ENCODE assay signal across 2 cellular contexts in the genomic region with DNA sequence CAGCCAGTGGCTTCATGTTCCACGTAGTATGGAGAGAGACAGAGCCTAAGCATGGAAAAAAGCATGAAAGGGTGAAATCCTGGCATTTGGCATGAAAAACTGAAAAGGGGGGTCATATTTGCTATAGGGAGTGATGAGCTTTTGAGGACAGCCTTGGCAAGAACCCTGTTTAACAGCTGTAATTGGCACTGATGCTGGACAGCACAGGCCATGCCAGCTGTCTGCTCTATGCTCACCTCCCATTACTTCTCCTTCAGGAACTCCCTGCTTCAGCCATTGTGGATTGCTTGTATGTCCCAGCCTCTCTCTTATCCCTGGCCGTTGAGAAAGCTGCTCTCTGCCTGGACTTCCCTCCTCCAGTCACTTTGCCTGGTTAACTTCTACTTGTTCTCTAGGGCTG.
TF ChIP-seq lines count a peak whose summit lies in the region.

No MANE protein-coding gene starts in this region.

TF ChIP-seq in HepG2, 621 proteins besides CTCF, POLR2A, EP300 and RAD21:
- TF ChIP-seq, protein P1, sequence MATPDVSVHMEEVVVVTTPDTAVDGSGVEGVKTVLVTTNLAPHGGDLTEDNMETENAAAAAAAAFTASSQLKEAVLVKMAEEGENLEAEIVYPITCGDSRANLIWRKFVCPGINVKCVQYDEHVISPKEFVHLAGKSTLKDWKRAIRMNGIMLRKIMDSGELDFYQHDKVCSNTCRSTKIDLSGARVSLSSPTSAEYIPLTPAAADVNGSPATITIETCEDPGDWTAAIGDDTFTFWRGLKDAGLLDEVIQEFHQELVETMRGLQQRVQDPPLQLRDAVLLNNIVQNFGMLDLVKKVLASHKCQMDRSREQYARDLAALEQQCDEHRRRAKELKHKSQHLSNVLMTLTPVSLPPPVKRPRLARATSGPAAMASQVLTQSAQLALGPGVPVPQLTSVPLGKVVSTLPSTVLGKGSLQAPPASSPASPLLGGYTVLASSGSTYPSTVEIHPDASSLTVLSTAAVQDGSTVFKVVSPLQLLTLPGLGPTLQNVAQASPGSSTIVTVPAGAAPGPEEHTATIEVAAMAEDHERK (CRISPR knock-in tag; IDR thresholded peaks at IDR 0.05; ENCODE audit: low read depth) = no peak
- TF ChIP-seq ZNF3 (CRISPR knock-in tag; IDR thresholded peaks at IDR 0.05) = no peak
TF ChIP-seq in HepG2: peak in this region for 0.

TF ChIP-seq in H1, 55 proteins besides CTCF, POLR2A, EP300 and RAD21:
- TF ChIP-seq SP2 (IDR thresholded peaks at IDR 0.05; ENCODE audit: low read length) = no peak
